13 cellular contexts compared by ENCODE assay signal in the genomic region with DNA sequence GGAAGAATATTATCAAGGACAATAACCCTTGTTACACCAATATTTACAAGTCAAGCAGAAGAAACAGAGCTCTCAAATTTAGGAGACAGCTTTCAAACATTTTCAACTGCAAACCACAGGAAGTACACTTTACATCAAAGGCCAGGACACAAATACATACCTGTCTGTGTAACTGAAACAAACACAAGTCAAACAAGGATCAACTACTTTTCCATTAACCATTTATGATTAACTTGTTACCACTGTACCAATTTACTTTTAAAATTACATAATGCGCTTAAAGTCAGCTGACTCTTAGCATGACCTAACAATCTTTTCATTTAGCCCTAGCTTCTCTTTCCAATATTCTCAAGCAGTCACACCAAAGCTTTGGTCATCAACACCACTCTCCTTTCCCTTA. TPM values are rescaled to one million over a fixed set of nuclear protein-coding genes. Genes with fewer than 3 reads are reported as not detected.
DNase-seq lines count a peak whose midpoint lies in the region; ATAC-seq and TF ChIP-seq lines count a peak whose summit lies in the region.
"Had no signal": no experiment of that assay in that cellular context is flagged by ENCODE, and none has a peak within 500 bp of the region (broad histone marks: within the 10 kb centered on the region; RNA-seq: fewer than 3 reads in every experiment).

No MANE protein-coding gene starts in this region.

- intact Hi-C loops in Right ventricle myocardium inferior (cut with DNase I): no loop called here

- H3K4me3 Mint-ChIP-seq in immature natural killer cell: peak overlapping the region; percentile 22 to 53 (median 34)

- H3K27ac Mint-ChIP-seq in immature natural killer cell: peak overlapping the region; percentile 42 to 89 (median 73)

- no peaks in the 10 kb centered on the region for H3K27me3 Mint-ChIP-seq in immature natural killer cell (ENCODE audit: low read depth in 3 of 3)

- H3K36me3 ChIP-seq in MM.1S (replicated peaks; ENCODE audit: insufficient read depth, low read length): no peaks in the 10 kb centered on the region

- H3K9me2 ChIP-seq in MM.1S (replicated peaks; ENCODE audit: insufficient read depth, low read length): no peaks in the 10 kb centered on the region

- ATAC-seq in GM19467 (IDR thresholded peaks at IDR 0.05; ENCODE audit: unreplicated experiment): peak; percentile 50
- no peak for ATAC-seq in Right ventricle myocardium inferior
- ATAC-seq: foreskin keratinocyte had no signal

- H3K4me2 ChIP-seq in MM.1S (ENCODE audit: low read depth, low read length): no peak overlapping the region

- no peaks in the 10 kb centered on the region for H3K9me3 Mint-ChIP-seq in immature natural killer cell

- no peaks in the 10 kb centered on the region for H4K20me1 ChIP-seq in MM.1S (ENCODE audit: insufficient read depth, low read length)

- H3K4me3 ChIP-seq in GM12865 (ENCODE audit: low read depth, low read length) (no peak overlapping the region), MM.1S (ENCODE audit: low read length) (no peak overlapping the region)

- H2AFZ ChIP-seq in MM.1S (ENCODE audit: low read length): no peak overlapping the region

- DNase-seq in GM12865 (ENCODE audit: low read depth) (peak; percentile 30), MM.1S (peak; percentile 14), immature natural killer cell (no peak), COR-L47 (lab: John Stamatoyannopoulos, UW) (no peak), Right ventricle myocardium inferior (ENCODE audit: missing footprints) (no peak), GM10266 (ENCODE audit: extremely low spot score) (no peak), NCI-H2029 treated with DMSO at 0.1 percent for 48 hours (lab: John Stamatoyannopoulos, UW) (no peak)
- DNase-seq: activated T-cell treated with anti-CD3 and anti-CD28 coated beads, Interleukin-2, amount 50 U/mL, for 48 hours; foreskin keratinocyte; left cardiac atrium; NCI-H1417 treated with DMSO at 0.1 percent for 48 hours; occipital lobe had no signal

- no peak overlapping the region for H3K27ac ChIP-seq in MM.1S (ENCODE audit: low read length)
- H3K27ac ChIP-seq: foreskin keratinocyte had no signal

- no peaks in the 10 kb centered on the region for H3F3A ChIP-seq in MM.1S (ENCODE audit: insufficient read depth, low read length)

- H3K9me3 ChIP-seq in MM.1S (replicated peaks; ENCODE audit: insufficient read depth, low read length): no peaks in the 10 kb centered on the region

- no peak overlapping the region for H3K9ac ChIP-seq in MM.1S (ENCODE audit: low read length)

- H3K27me3 ChIP-seq in MM.1S (replicated peaks; ENCODE audit: insufficient read depth, low read length): no peaks in the 10 kb centered on the region
- H3K27me3 ChIP-seq: foreskin keratinocyte had no signal

- H3K4me1 Mint-ChIP-seq in immature natural killer cell: peaks cover 55 to 91% of the 10 kb centered on the region in 2 donors

- H3K4me1 ChIP-seq in MM.1S (ENCODE audit: low read length): peaks cover 13% of the 10 kb centered on the region

- H3K79me2 ChIP-seq in MM.1S (ENCODE audit: low read length): peaks cover 37% of the 10 kb centered on the region

- H3K36me3 Mint-ChIP-seq in immature natural killer cell: peaks cover 0 to 2% (median 0%) of the 10 kb centered on the region in 3 donors

- TF ChIP-seq CTCF in GM12865 (IDR thresholded peaks at IDR 0.05; ENCODE audit: insufficient read depth, low read depth, low read length, missing control alignments) (no peak), MM.1S (IDR thresholded peaks at IDR 0.05; ENCODE audit: low read length) (no peak), GM10266 (IDR thresholded peaks at IDR 0.05; ENCODE audit: control insufficient read depth, insufficient read depth, low read depth, missing control alignments) (no peak)

RNA-seq across cellular contexts. Expression of gene TRIM33, which starts 43.5 kb away (rescaled TPM):
- 10 to 100 TPM; 17.3 to 43.3 (median 28.0) TPM for polyA plus RNA-seq in immature natural killer cell
- 14.5 TPM for total RNA-seq in Right ventricle myocardium inferior

Comparison
In these comparisons a context has a peak if more than half of its experiments do, and no peak if none do; other contexts are left out.
1. DNase-seq: peak in GM12865 (single experiment) and MM.1S (single experiment); none in immature natural killer cell (0 of 3), COR-L47 (single experiment), Right ventricle myocardium inferior (single experiment), GM10266 (single experiment) and NCI-H2029 treated with DMSO at 0.1 percent for 48 hours (single experiment).